ENCODE assay signal across 1 cellular context in the genomic region with DNA sequence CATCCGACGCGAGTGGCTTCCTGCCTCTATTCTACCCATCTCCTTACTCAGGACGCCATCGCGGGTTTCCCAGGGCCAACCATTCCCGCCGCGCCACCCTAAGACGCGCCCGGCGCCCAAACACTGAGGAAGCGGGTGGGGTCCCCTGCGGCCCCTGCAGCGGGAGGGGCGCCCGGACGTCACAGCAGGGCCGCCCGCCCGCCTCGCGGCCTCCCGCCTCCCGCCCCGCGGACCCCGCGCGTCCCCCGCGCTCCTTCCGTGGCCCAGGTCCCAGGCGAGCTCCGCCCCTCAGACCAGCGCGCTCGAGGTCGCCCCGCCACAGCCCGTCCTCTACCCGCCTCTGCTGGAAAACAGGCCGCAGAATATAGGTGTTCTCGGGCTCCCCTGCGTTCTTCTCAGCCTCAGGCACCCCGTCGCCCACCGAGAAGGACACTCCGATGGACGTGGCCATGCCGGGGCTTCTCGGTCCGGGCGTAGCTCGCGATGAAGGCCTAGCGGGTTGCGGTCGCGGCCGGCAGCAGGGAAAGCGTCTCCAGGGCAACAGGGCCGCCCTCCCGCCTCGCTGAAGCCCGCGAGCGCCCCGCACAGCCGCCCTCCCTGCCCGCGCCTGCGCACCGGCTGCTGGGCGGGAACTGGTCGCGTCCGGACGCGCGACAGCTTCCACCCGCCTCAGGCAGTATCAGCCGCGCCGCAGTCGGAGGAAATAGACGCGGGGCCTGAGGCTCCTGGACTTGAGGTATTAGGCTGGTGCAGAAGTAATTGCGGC.
TF ChIP-seq lines count a peak whose summit lies in the region.

TSS of gene DYNLT2B (minus strand) at position 539 of the 766 bp plus-strand sequence. CDS start at position 451, 88 bp downstream.

TF ChIP-seq in IMR-90, 13 proteins besides CTCF, POLR2A, EP300 and RAD21 (continued from another document):
- TF ChIP-seq MAZ (IDR thresholded peaks at IDR 0.05; ENCODE audit: borderline replicate concordance, low read depth, low read length) = peak; percentile 47; the same call in 1 of the 2 replicates
